8 cellular contexts compared by ENCODE assay signal in the genomic region with DNA sequence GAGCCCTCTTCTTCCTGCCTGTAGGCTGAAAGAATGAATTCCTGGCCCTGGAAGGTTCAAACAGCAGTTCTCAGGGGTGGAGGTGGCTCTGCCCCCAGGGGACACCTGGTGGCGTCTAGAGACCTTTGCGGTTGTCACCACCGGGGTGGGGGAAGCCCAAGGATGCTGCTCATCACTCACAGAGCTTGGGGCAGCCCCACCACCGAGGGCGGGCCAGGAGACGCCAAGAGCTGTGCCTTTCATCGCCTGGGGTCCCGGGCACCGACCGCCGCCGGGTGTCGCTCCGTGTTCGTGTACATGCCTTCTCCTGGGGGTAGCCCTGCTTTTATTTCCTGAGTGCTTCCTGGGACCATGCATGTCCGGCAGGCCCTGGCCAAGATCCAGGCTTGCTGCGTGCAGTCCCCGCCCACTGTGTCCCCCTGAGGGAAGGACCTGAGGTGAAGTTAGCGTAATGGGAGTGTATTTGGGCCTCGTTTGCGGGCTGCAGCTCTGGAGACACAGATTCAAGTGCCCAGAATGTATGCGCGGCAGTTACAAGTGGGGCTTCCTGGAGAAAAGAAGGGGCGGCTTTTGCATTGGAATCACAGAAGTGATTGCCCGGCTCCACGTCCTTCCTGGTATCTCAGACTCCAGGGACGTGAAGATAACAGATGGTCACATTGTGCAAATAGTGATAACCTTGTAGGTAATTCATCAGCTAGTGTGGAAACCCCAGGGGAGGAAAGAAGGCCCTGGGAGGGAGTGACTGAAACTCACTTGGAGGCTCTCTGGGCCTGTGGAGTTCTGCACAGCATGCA. TPM values are rescaled to one million over a fixed set of nuclear protein-coding genes. Genes with fewer than 3 reads are reported as not detected.
DNase-seq lines count a peak whose midpoint lies in the region; ATAC-seq and TF ChIP-seq lines count a peak whose summit lies in the region.

No MANE protein-coding gene starts in this region.

- intact Hi-C loops in PC-3 (cut with micrococcal nuclease), result no loop called here

- peaks cover 37% of the 10 kb centered on the region; the same call in 1 of the 2 replicates for H4K20me1 ChIP-seq in PC-3 (ENCODE audit: low read length)

- peaks cover 96% of the 10 kb centered on the region for H3K79me2 ChIP-seq in PC-3 (ENCODE audit: low read length)

- CTCF ChIA-PET in GM10248 (lab: Yijun Ruan, JAX), result interaction anchor here (1.0 to 2.1 kb wide), 11 partner anchors 10 to 465 kb away, joined by 3 to 9 read pairs (median 5); a partner anchor contains a TSS
- CTCF ChIA-PET in PC-3 (lab: Charles Lee), result no interaction called here

- no peak overlapping the region for H3K4me3 ChIP-seq in H7 (ENCODE audit: insufficient read depth, low read depth, low read length)
- no peak overlapping the region for H3K4me3 ChIP-seq in PC-3 (ENCODE audit: low read length)
- no peak overlapping the region for H3K4me3 ChIP-seq in lung

- H3K27ac ChIP-seq in PC-3 (ENCODE audit: low read length), result no peak overlapping the region
- H3K27ac ChIP-seq in lung (ENCODE audit: low read depth in 1 of 2, low read length in 1 of 2), result peak overlapping the region; percentile 27 to 51

- ATAC-seq in PC-3 (no peak), lung (ENCODE audit: insufficient read depth, low FRiP score) (no peak)

- 39 to 46% methylated on average over 27 of the region's 27 CpGs for WGBS in lung, 2 donors

- no peaks in the 10 kb centered on the region for H3K9me3 ChIP-seq in PC-3 (ENCODE audit: low read length)
- no peaks in the 10 kb centered on the region for H3K9me3 ChIP-seq in lung (ENCODE audit: control insufficient read depth in 2 of 2, insufficient read depth in 1 of 2, low read length in 1 of 2)

- no peaks in the 10 kb centered on the region for H3K27me3 ChIP-seq in H7 (ENCODE audit: control insufficient read depth, insufficient read depth, low read length)
- H3K27me3 ChIP-seq in PC-3 (ENCODE audit: low read length), result no peaks in the 10 kb centered on the region
- H3K27me3 ChIP-seq in lung (ENCODE audit: control insufficient read depth, insufficient read depth), result no peaks in the 10 kb centered on the region

- BruUV-seq in PC-3 (replicated peaks; lab: Mats Ljungman, UMichigan), result no TSS peak

- no peak overlapping the region for H3K4me2 ChIP-seq in PC-3 (ENCODE audit: low read length)

- no peaks in the 10 kb centered on the region for H3F3A ChIP-seq in PC-3 (ENCODE audit: low read length, unreplicated experiment)

- H3K4me1 ChIP-seq in PC-3 (ENCODE audit: insufficient read depth, low read length), result peaks cover 45% of the 10 kb centered on the region
- H3K4me1 ChIP-seq in lung (ENCODE audit: control insufficient read depth in 2 of 2, insufficient read depth in 2 of 2, low read length in 2 of 2), result peaks cover 28 to 34% of the 10 kb centered on the region in 2 donors

- H3K9me2 ChIP-seq in PC-3 (replicated peaks; ENCODE audit: low read length), result no peaks in the 10 kb centered on the region

- no peak overlapping the region for H3K9ac ChIP-seq in PC-3 (ENCODE audit: low read length)

- TF ChIP-seq CTCF in GM10248 (IDR thresholded peaks at IDR 0.05; ENCODE audit: control extremely low read depth, extremely low read depth, low read depth, missing control alignments), result peak; percentile 58
- TF ChIP-seq CTCF in PC-3 (conservative IDR thresholded peaks at IDR 0.05; ENCODE audit: low read depth, low read length), result 0 out of 2 replicates have a peak, but pooled peaks have one; percentile 20
- no peak for TF ChIP-seq CTCF in lung (IDR thresholded peaks at IDR 0.05; ENCODE audit: control extremely low read depth, extremely low read depth)

- H3K36me3 ChIP-seq in H7 (replicated peaks; ENCODE audit: control insufficient read depth, insufficient read depth, low read length) (no peaks in the 10 kb centered on the region), PC-3 (ENCODE audit: low read depth, low read length) (no peaks in the 10 kb centered on the region; the same call in 1 of the 2 replicates), lung (ENCODE audit: control insufficient read depth in 2 of 2, insufficient read depth in 2 of 2, low read length in 2 of 2) (peaks cover 0 to 4% of the 10 kb centered on the region in 2 donors)

- no peak overlapping the region for H2AFZ ChIP-seq in PC-3 (ENCODE audit: low read length)

- POLR2A ChIA-PET in GM10248 (lab: Yijun Ruan, JAX), result interaction anchor here (0.5 to 2.0 kb wide), 6 partner anchors 11 to 305 kb away, joined by 3 to 7 read pairs (median 4); a partner anchor contains a TSS
- POLR2A ChIA-PET in PC-3 (lab: Charles Lee; ENCODE audit: unreplicated experiment), result no interaction called here

- peak; percentile 88 for DNase-seq in GM10248 (ENCODE audit: extremely low spot score)
- peak; percentile 82 for DNase-seq in H7
- no peak for DNase-seq in PC-3
- peak in 3 of 4 experiments; percentile 8 to 41 (median 22) for DNase-seq in activated naive CD4-positive, alpha-beta T cell (lab: John Stamatoyannopoulos, UW)
- no peak for DNase-seq in lung (ENCODE audit: low spot score)
- peak in 4 of 6 experiments; percentile 7 to 30 (median 12) for DNase-seq in stimulated activated naive CD4-positive, alpha-beta T cell (lab: John Stamatoyannopoulos, UW)
- DNase-seq in superior temporal gyrus (ENCODE audit: extremely low spot score), result no peak
- DNase-seq in middle frontal gyrus (ENCODE audit: extremely low spot score, low spot score), result no peak

RNA-seq across cellular contexts. Expression of a gene that starts 7.8 kb away (rescaled TPM):
- total RNA-seq in H7 (2014; rRNA removed; shearing (Covaris generic)), result 13.3 and 18.0 TPM in 2 replicates
- total RNA-seq in PC-3 (2014; rRNA removed) (11.4 and 19.7 TPM in 2 replicates), lung (10 to 100 TPM; 20.4 to 46.4 TPM)
- 10 to 100 TPM; 13.0 to 19.2 TPM for polyA plus RNA-seq in lung

RNA-seq across cellular contexts. Expression of a gene that starts 20.2 kb away (rescaled TPM):
- 175 and 177 TPM in 2 replicates for total RNA-seq in H7 (2014; rRNA removed; shearing (Covaris generic))
- total RNA-seq in PC-3 (2014; rRNA removed), result 103 and 142 TPM in 2 replicates
- total RNA-seq in lung, result 100 to 1,000 TPM in 1 of 2 donors, 10 to 100 TPM in 1; 69.9 to 144 TPM
- polyA plus RNA-seq in lung, result 100 to 1,000 TPM in 1 of 2 donors, 10 to 100 TPM in 1; 55.3 to 101 TPM

Comparison
In these comparisons a context has a peak if more than half of its experiments do, and no peak if none do; other contexts are left out.
1. DNase-seq: peak in GM10248 (single experiment), H7 (single experiment), activated naive CD4-positive, alpha-beta T cell (3 of 4) and stimulated activated naive CD4-positive, alpha-beta T cell (4 of 6); none in PC-3 (single experiment), lung (single experiment), superior temporal gyrus (single experiment) and middle frontal gyrus (single experiment).